Comparison of ENCODE assay signal across 2 cellular contexts in genomic region chr3:186247821-186248814, GRCh38.
TF ChIP-seq lines count a peak whose summit lies in the region.

No MANE protein-coding gene starts in this region.

TF ChIP-seq in GM23338, 12 proteins besides CTCF, POLR2A, EP300 and RAD21 (continued from another document):
- TF ChIP-seq REST (IDR thresholded peaks at IDR 0.05; ENCODE audit: unreplicated experiment): no peak
- TF ChIP-seq JUNB (IDR thresholded peaks at IDR 0.05; ENCODE audit: unreplicated experiment): no peak
- no peak for TF ChIP-seq STAT1 (IDR thresholded peaks at IDR 0.05; ENCODE audit: unreplicated experiment)
- no peak for TF ChIP-seq CREB1 (CRISPR knock-in tag; IDR thresholded peaks at IDR 0.05; ENCODE audit: low read depth)
- TF ChIP-seq ZNF462 (CRISPR knock-in tag; IDR thresholded peaks at IDR 0.05): no peak
- TF ChIP-seq EZH2phosphoT487 (IDR thresholded peaks at IDR 0.05; ENCODE audit: unreplicated experiment): no peak
- no peak for TF ChIP-seq ETS1 (IDR thresholded peaks at IDR 0.05)
- no peak for TF ChIP-seq EZH2 (IDR thresholded peaks at IDR 0.05; ENCODE audit: low read depth, unreplicated experiment)
- no peak for TF ChIP-seq ZNF114 (CRISPR knock-in tag; IDR thresholded peaks at IDR 0.05)

TF ChIP-seq in GM12878, 131 proteins besides CTCF, POLR2A, EP300 and RAD21 (continued from another document):
- TF ChIP-seq ZNF687 (IDR thresholded peaks at IDR 0.05) (no peak), IKZF2 (IDR thresholded peaks at IDR 0.05) (peak in 1 of 2 experiments; percentile 25; a peak in 1 of 4 replicates), NR2C1 (IDR thresholded peaks at IDR 0.05) (no peak), BHLHE40 (IDR thresholded peaks at IDR 0.05; ENCODE audit: borderline replicate concordance in 1 of 2, low read depth in 2 of 2, low read length in 1 of 2) (no peak), IKZF1 (conservative IDR thresholded peaks at IDR 0.05) (0 out of 2 replicates have a peak, but pooled peaks have one; percentile 15), POU2F2 (IDR thresholded peaks at IDR 0.05; ENCODE audit: borderline replicate concordance, low read depth, low read length) (peak; percentile 45; the same call in 1 of the 3 replicates), JUNB (IDR thresholded peaks at IDR 0.05) (no peak)
